ENCODE assay signal across 10 cellular contexts in genomic region chr6:109239918-109240321, GRCh38.
DNase-seq lines count a peak whose midpoint lies in the region; TF ChIP-seq lines count a peak whose summit lies in the region.
"Had no signal": no experiment of that assay in that cellular context is flagged by ENCODE, and none has a peak within 500 bp of the region (broad histone marks: within the 10 kb centered on the region; RNA-seq: fewer than 3 reads in every experiment).

No MANE protein-coding gene starts in this region.

- H3K36me3 ChIP-seq in skeletal muscle tissue (ENCODE audit: control insufficient read depth in 3 of 3, insufficient read depth in 3 of 3, low read length in 3 of 3) (no peaks in the 10 kb centered on the region), MG63 (no peaks in the 10 kb centered on the region)

- H3K4me1 Mint-ChIP-seq in HFFc6 (ENCODE audit: low read depth) = peaks cover 72% of the 10 kb centered on the region

- no peak overlapping the region for H3K9ac ChIP-seq in skeletal muscle tissue (ENCODE audit: low read depth in 1 of 3, low read length in 3 of 3)

- TF ChIP-seq CTCF in HFFc6 (IDR thresholded peaks at IDR 0.05) = no peak
- no peak for TF ChIP-seq CTCF in choroid plexus epithelial cell (conservative IDR thresholded peaks at IDR 0.05; ENCODE audit: low read depth, low read length)

- peaks cover 18 to 32% (median 22%) of the 10 kb centered on the region in 3 donors for H3K4me1 ChIP-seq in skeletal muscle tissue (ENCODE audit: control insufficient read depth in 3 of 3, insufficient read depth in 3 of 3, low read length in 3 of 3)

- H3K9me3 Mint-ChIP-seq in HFFc6 = no peaks in the 10 kb centered on the region; the same call in 1 of the 2 replicates
- H3K9me3 Mint-ChIP-seq: T-helper 1 cell treated with Interleukin-12 subunit alpha and Interleukin-12 subunit beta and Interleukin-4 antibody, amounts not matched to agents 30 μg/mL and 1 μg/mL, for 36 hours had no signal

- H3K4me3 Mint-ChIP-seq in HFFc6 = no peak overlapping the region
- H3K4me3 Mint-ChIP-seq: T-helper 1 cell treated with Interleukin-12 subunit alpha and Interleukin-12 subunit beta and Interleukin-4 antibody, amounts not matched to agents 30 μg/mL and 1 μg/mL, for 36 hours had no signal

- peaks cover 5% of the 10 kb centered on the region for H3K36me3 Mint-ChIP-seq in HFFc6 (ENCODE audit: low read depth)

- no peaks in the 10 kb centered on the region for H3K9me3 ChIP-seq in skeletal muscle tissue (ENCODE audit: control insufficient read depth in 3 of 3, low read length in 3 of 3)
- H3K9me3 ChIP-seq in MG63 = no peaks in the 10 kb centered on the region

- peaks cover 1% of the 10 kb centered on the region; the same call in 1 of the 2 replicates for H3K27me3 Mint-ChIP-seq in HFFc6 (ENCODE audit: insufficient read depth)

- H3K4me3 ChIP-seq in choroid plexus epithelial cell (ENCODE audit: low read depth, low read length) (no peak overlapping the region), skeletal muscle tissue (ENCODE audit: low read length in 3 of 3) (no peak overlapping the region), MG63 (no peak overlapping the region)

- H3K27ac ChIP-seq in skeletal muscle tissue (ENCODE audit: low read depth, low read length) = peak overlapping the region; percentile 80

- peak overlapping the region; percentile 57 for H3K27ac Mint-ChIP-seq in HFFc6
- H3K27ac Mint-ChIP-seq: T-helper 1 cell treated with Interleukin-12 subunit alpha and Interleukin-12 subunit beta and Interleukin-4 antibody, amounts not matched to agents 30 μg/mL and 1 μg/mL, for 36 hours had no signal

- DNase-seq in HFFc6 (no peak), choroid plexus epithelial cell (ENCODE audit: low read depth) (peak; percentile 11), medulla oblongata (ENCODE audit: extremely low spot score) (peak; percentile 66), MG63 (no peak), DMS79 (lab: John Stamatoyannopoulos, UW) (no peak)
- DNase-seq in activated CD4-positive, alpha-beta T cell treated with anti-CD3 and anti-CD28 coated beads, Interleukin-2, amount 50 U/mL, for 1 hour = no peak
- no peak for DNase-seq in effector CD4-positive, alpha-beta T cell
- DNase-seq: activated gamma-delta T cell had no signal

- H3K27me3 ChIP-seq in skeletal muscle tissue (ENCODE audit: control insufficient read depth in 3 of 3, insufficient read depth in 3 of 3, low read length in 3 of 3) (no peaks in the 10 kb centered on the region), MG63 (no peaks in the 10 kb centered on the region)

Comparison
In these comparisons a context has a peak if more than half of its experiments do, and no peak if none do; other contexts are left out.
1. DNase-seq: peak in choroid plexus epithelial cell (single experiment) and medulla oblongata (single experiment); none in HFFc6 (single experiment), MG63 (single experiment), activated CD4-positive, alpha-beta T cell treated with anti-CD3 and anti-CD28 coated beads, Interleukin-2, amount 50 U/mL, for 1 hour (single experiment), effector CD4-positive, alpha-beta T cell (single experiment) and DMS79 (single experiment).